11 cellular contexts compared by ENCODE assay signal in genomic region chr6:10033223-10033829, GRCh38.
DNase-seq lines count a peak whose midpoint lies in the region; ATAC-seq and TF ChIP-seq lines count a peak whose summit lies in the region.
"Had no signal": no experiment of that assay in that cellular context is flagged by ENCODE, and none has a peak within 500 bp of the region (broad histone marks: within the 10 kb centered on the region; RNA-seq: fewer than 3 reads in every experiment).

No MANE protein-coding gene starts in this region.

- POLR2A ChIA-PET in WTC11 (lab: Charles Lee), result interaction anchor here (0.6 kb wide), 1 partner anchor 34 kb away, joined by 3 read pairs; no protein-coding TSS in a partner anchor

- H3K36me3 Mint-ChIP-seq in WTC11, result no peaks in the 10 kb centered on the region

- CTCF ChIA-PET in WTC11 (lab: Charles Lee), result interaction anchor here (0.6 to 1.0 kb wide), 4 partner anchors 51 to 388 kb away, joined by 3 to 4 read pairs (median 3); partner anchors contain the start of gene TFAP2A

- H3K4me1 ChIP-seq in right lobe of liver, result peaks cover 0 to 23% (median 4%) of the 10 kb centered on the region in 4 donors
- H3K4me1 ChIP-seq: heart right ventricle had no signal

- TF ChIP-seq CTCF in WTC11 (IDR thresholded peaks at IDR 0.05) (no peak), right lobe of liver (IDR thresholded peaks at IDR 0.05) (no peak)

- H3K9me3 ChIP-seq in right lobe of liver, result no peaks in the 10 kb centered on the region
- H3K9me3 ChIP-seq: heart right ventricle had no signal

- no peaks in the 10 kb centered on the region for H3K27me3 ChIP-seq in right lobe of liver

- peak; percentile 26 for DNase-seq in EL
- peak; percentile 46 for DNase-seq in NCI-H146 (lab: John Stamatoyannopoulos, UW)
- no peak for DNase-seq in WTC11 (ENCODE audit: low spot score)
- peak; percentile 71 to 88 (median 78) for DNase-seq in right lobe of liver
- no peak for DNase-seq in NCI-H526 treated with DMSO at 0.1 percent for 48 hours (lab: John Stamatoyannopoulos, UW)
- DNase-seq in central memory CD4-positive, alpha-beta T cell, result no peak
- DNase-seq: activated effector memory CD4-positive, alpha-beta T cell treated with anti-CD3 and anti-CD28 coated beads, Interleukin-2, amount 50 U/mL, for 16 hours; heart right ventricle; KBM-7 had no signal

- peaks cover 9% of the 10 kb centered on the region for H3K4me1 Mint-ChIP-seq in WTC11

- intact Hi-C loops in right lobe of liver (cut with DNase I), result no loop called here

- H3K36me3 ChIP-seq in right lobe of liver, result no peaks in the 10 kb centered on the region
- H3K36me3 ChIP-seq: heart right ventricle had no signal

- WGBS in right lobe of liver (ENCODE audit: insufficient coverage, low coverage, low lambda C conversion rate, missing lambda C conversion rate), result 8% methylated on average over 8 of the region's 10 CpGs

- no peak for TF ChIP-seq POLR2A in right lobe of liver (IDR thresholded peaks at IDR 0.05)

- no peak overlapping the region for H3K27ac Mint-ChIP-seq in WTC11

- peak overlapping the region in 1 of 3 donors; percentile 41 for H3K27ac ChIP-seq in right lobe of liver
- H3K27ac ChIP-seq: heart right ventricle had no signal

- H3K27me3 Mint-ChIP-seq in WTC11 (ENCODE audit: low read depth), result peaks cover 8% of the 10 kb centered on the region; the same call in 1 of the 2 replicates

- ATAC-seq in WTC11, result peak; percentile 51
- peak; percentile 97 to 99 (median 98) for ATAC-seq in right lobe of liver
- ATAC-seq in GM18517 (IDR thresholded peaks at IDR 0.05; ENCODE audit: unreplicated experiment), result no peak
- no peak for ATAC-seq in GM18502 (IDR thresholded peaks at IDR 0.05; ENCODE audit: poor library complexity, unreplicated experiment)
- ATAC-seq: heart right ventricle had no signal

- no peak overlapping the region for H3K4me3 ChIP-seq in right lobe of liver
- H3K4me3 ChIP-seq: heart right ventricle had no signal

- no peak overlapping the region for H3K4me3 Mint-ChIP-seq in WTC11

- H3K9me3 Mint-ChIP-seq in WTC11, result no peaks in the 10 kb centered on the region

TF ChIP-seq in WTC11, 78 proteins besides CTCF, POLR2A, EP300 and RAD21:
- no peak for TF ChIP-seq SMAD3 (CRISPR knock-in tag; IDR thresholded peaks at IDR 0.05; ENCODE audit: borderline replicate concordance)
- no peak for TF ChIP-seq NFYB (CRISPR knock-in tag; conservative IDR thresholded peaks at IDR 0.05; ENCODE audit: low read depth)
- no peak for TF ChIP-seq PREB (CRISPR knock-in tag; IDR thresholded peaks at IDR 0.05; ENCODE audit: borderline replicate concordance)
- no peak for TF ChIP-seq ELF4 (CRISPR knock-in tag; IDR thresholded peaks at IDR 0.05; ENCODE audit: low read depth)
- TF ChIP-seq IRF1 (CRISPR knock-in tag; IDR thresholded peaks at IDR 0.05), result no peak
- TF ChIP-seq E2F1 (CRISPR knock-in tag; IDR thresholded peaks at IDR 0.05), result no peak
- TF ChIP-seq E2F5 (CRISPR knock-in tag; IDR thresholded peaks at IDR 0.05), result no peak
- no peak for TF ChIP-seq ATF1 (CRISPR knock-in tag; IDR thresholded peaks at IDR 0.05)
- no peak for TF ChIP-seq ATF6 (CRISPR knock-in tag; IDR thresholded peaks at IDR 0.05)
- TF ChIP-seq SMAD4 (CRISPR knock-in tag; IDR thresholded peaks at IDR 0.05), result no peak
- TF ChIP-seq ZBTB21 (CRISPR knock-in tag; IDR thresholded peaks at IDR 0.05; ENCODE audit: borderline replicate concordance), result no peak
- no peak for TF ChIP-seq FOXP1 (CRISPR knock-in tag; IDR thresholded peaks at IDR 0.05; ENCODE audit: borderline replicate concordance)
- no peak for TF ChIP-seq HMGXB4 (CRISPR knock-in tag; IDR thresholded peaks at IDR 0.05)
- TF ChIP-seq NFATC4 (CRISPR knock-in tag; IDR thresholded peaks at IDR 0.05), result no peak
- no peak for TF ChIP-seq ZNF425 (CRISPR knock-in tag; conservative IDR thresholded peaks at IDR 0.05)
- TF ChIP-seq GABPB1 (CRISPR knock-in tag; IDR thresholded peaks at IDR 0.05), result no peak

Comparison
In these comparisons a context has a peak if more than half of its experiments do, and no peak if none do; other contexts are left out.
1. DNase-seq: peak in EL (single experiment), NCI-H146 (single experiment) and right lobe of liver (3 of 3); none in WTC11 (single experiment), NCI-H526 treated with DMSO at 0.1 percent for 48 hours (single experiment) and central memory CD4-positive, alpha-beta T cell (single experiment).
2. ATAC-seq: peak in WTC11 (single experiment) and right lobe of liver (4 of 4); none in GM18517 (single experiment) and GM18502 (single experiment).